Comparison of ENCODE assay signal across 2 cellular contexts in genomic region chrX:52933213-52933612, GRCh38.
TF ChIP-seq lines count a peak whose summit lies in the region.

No MANE protein-coding gene starts in this region.

TF ChIP-seq in HEK293, 187 proteins besides CTCF, POLR2A, EP300 and RAD21:
- TF ChIP-seq MYNN (tag by site-specific recombination; IDR thresholded peaks at IDR 0.05; ENCODE audit: borderline replicate concordance) (no peak), ZNF121 (tag by site-specific recombination; IDR thresholded peaks at IDR 0.05) (peak; percentile 64; the same call in 1 of the 2 replicates)

TF ChIP-seq in K562, 482 proteins besides CTCF, POLR2A, EP300 and RAD21:
- TF ChIP-seq, protein P1, sequence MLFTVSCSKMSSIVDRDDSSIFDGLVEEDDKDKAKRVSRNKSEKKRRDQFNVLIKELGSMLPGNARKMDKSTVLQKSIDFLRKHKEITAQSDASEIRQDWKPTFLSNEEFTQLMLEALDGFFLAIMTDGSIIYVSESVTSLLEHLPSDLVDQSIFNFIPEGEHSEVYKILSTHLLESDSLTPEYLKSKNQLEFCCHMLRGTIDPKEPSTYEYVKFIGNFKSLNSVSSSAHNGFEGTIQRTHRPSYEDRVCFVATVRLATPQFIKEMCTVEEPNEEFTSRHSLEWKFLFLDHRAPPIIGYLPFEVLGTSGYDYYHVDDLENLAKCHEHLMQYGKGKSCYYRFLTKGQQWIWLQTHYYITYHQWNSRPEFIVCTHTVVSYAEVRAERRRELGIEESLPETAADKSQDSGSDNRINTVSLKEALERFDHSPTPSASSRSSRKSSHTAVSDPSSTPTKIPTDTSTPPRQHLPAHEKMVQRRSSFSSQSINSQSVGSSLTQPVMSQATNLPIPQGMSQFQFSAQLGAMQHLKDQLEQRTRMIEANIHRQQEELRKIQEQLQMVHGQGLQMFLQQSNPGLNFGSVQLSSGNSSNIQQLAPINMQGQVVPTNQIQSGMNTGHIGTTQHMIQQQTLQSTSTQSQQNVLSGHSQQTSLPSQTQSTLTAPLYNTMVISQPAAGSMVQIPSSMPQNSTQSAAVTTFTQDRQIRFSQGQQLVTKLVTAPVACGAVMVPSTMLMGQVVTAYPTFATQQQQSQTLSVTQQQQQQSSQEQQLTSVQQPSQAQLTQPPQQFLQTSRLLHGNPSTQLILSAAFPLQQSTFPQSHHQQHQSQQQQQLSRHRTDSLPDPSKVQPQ (CRISPR knock-in tag; IDR thresholded peaks at IDR 0.05; ENCODE audit: borderline replicate concordance), result no peak
- TF ChIP-seq ZNF121 (CRISPR knock-in tag; conservative IDR thresholded peaks at IDR 0.05), result peak; percentile 57; the same call in 1 of the 2 replicates
